Comparison of ENCODE assay signal across 1 cellular context in genomic region chr4:127240721-127241120, GRCh38.
TF ChIP-seq lines count a peak whose summit lies in the region.

No MANE protein-coding gene starts in this region.

TF ChIP-seq in SK-N-SH treated with all-trans-retinoic acid at 6 μM for 48 hours, 23 proteins besides CTCF, POLR2A, EP300 and RAD21 (continued from another document):
- TF ChIP-seq, protein P1, sequence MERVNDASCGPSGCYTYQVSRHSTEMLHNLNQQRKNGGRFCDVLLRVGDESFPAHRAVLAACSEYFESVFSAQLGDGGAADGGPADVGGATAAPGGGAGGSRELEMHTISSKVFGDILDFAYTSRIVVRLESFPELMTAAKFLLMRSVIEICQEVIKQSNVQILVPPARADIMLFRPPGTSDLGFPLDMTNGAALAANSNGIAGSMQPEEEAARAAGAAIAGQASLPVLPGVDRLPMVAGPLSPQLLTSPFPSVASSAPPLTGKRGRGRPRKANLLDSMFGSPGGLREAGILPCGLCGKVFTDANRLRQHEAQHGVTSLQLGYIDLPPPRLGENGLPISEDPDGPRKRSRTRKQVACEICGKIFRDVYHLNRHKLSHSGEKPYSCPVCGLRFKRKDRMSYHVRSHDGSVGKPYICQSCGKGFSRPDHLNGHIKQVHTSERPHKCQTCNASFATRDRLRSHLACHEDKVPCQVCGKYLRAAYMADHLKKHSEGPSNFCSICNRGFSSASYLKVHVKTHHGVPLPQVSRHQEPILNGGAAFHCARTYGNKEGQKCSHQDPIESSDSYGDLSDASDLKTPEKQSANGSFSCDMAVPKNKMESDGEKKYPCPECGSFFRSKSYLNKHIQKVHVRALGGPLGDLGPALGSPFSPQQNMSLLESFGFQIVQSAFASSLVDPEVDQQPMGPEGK (CRISPR knock-in tag; IDR thresholded peaks at IDR 0.05; ENCODE audit: borderline replicate concordance), result no peak
- TF ChIP-seq SNAI2 (CRISPR knock-in tag; IDR thresholded peaks at IDR 0.05), result no peak
- TF ChIP-seq ISL1 (CRISPR knock-in tag; IDR thresholded peaks at IDR 0.05), result no peak
- TF ChIP-seq, protein P2, sequence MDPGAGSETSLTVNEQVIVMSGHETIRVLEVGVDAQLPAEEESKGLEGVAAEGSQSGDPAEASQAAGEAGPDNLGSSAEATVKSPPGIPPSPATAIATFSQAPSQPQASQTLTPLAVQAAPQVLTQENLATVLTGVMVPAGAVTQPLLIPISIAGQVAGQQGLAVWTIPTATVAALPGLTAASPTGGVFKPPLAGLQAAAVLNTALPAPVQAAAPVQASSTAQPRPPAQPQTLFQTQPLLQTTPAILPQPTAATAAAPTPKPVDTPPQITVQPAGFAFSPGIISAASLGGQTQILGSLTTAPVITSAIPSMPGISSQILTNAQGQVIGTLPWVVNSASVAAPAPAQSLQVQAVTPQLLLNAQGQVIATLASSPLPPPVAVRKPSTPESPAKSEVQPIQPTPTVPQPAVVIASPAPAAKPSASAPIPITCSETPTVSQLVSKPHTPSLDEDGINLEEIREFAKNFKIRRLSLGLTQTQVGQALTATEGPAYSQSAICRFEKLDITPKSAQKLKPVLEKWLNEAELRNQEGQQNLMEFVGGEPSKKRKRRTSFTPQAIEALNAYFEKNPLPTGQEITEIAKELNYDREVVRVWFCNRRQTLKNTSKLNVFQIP (CRISPR knock-in tag; IDR thresholded peaks at IDR 0.05; ENCODE audit: borderline replicate concordance, low read depth), result no peak
